ENCODE assay signal across 11 cellular contexts in genomic region chr20:61185841-61186601, GRCh38.
A peak's percentile ranks its signal among the peaks of the same experiment; 100 is the strongest.
DNase-seq lines count a peak whose midpoint lies in the region; ATAC-seq and TF ChIP-seq lines count a peak whose summit lies in the region.
"Had no signal": no experiment of that assay in that cellular context is flagged by ENCODE, and none has a peak within 500 bp of the region (broad histone marks: within the 10 kb centered on the region; RNA-seq: fewer than 3 reads in every experiment).

No MANE protein-coding gene starts in this region.

- H2AFZ ChIP-seq in neural progenitor cell (replicated peaks): no peak overlapping the region

- H3K36me3 Mint-ChIP-seq in neural progenitor cell: no peaks in the 10 kb centered on the region

- H3K9me3 ChIP-seq in lung (ENCODE audit: control insufficient read depth in 2 of 2, insufficient read depth in 1 of 2, low read length in 1 of 2): peaks cover 0 to 3% of the 10 kb centered on the region in 2 donors
- H3K9me3 ChIP-seq in neural progenitor cell (ENCODE audit: low read depth): no peaks in the 10 kb centered on the region
- H3K9me3 ChIP-seq: breast epithelium had no signal

- H3K9me3 Mint-ChIP-seq in neural progenitor cell: no peaks in the 10 kb centered on the region
- H3K9me3 Mint-ChIP-seq: CD4-positive, alpha-beta T cell; neural crest cell had no signal

- no peak overlapping the region for H3K4me3 ChIP-seq in lung
- H3K4me3 ChIP-seq in dorsolateral prefrontal cortex: no peak overlapping the region
- H3K4me3 ChIP-seq in neural progenitor cell: no peak overlapping the region
- H3K4me3 ChIP-seq: breast epithelium had no signal

- H3K27me3 Mint-ChIP-seq in neural progenitor cell (ENCODE audit: insufficient read depth, low read depth): no peaks in the 10 kb centered on the region
- H3K27me3 Mint-ChIP-seq: CD4-positive, alpha-beta T cell had no signal

- H3K27ac ChIP-seq in lung (ENCODE audit: low read depth in 1 of 2, low read length in 1 of 2): no peak overlapping the region
- H3K27ac ChIP-seq in dorsolateral prefrontal cortex: no peak overlapping the region
- no peak overlapping the region for H3K27ac ChIP-seq in neural progenitor cell

- TF ChIP-seq CTCF in lung (IDR thresholded peaks at IDR 0.05; ENCODE audit: control extremely low read depth, extremely low read depth): no peak
- no peak for TF ChIP-seq CTCF in dorsolateral prefrontal cortex (IDR thresholded peaks at IDR 0.05 in 54 of 56, conservative IDR thresholded peaks at IDR 0.05 in 2 of 56; ENCODE audit: low read depth in 1 of 56, partially characterized antibody in 56 of 56)
- no peak for TF ChIP-seq CTCF in neural progenitor cell (IDR thresholded peaks at IDR 0.05)

- H3K27ac Mint-ChIP-seq in neural progenitor cell: no peak overlapping the region
- H3K27ac Mint-ChIP-seq: CD4-positive, alpha-beta T cell had no signal

- WGBS in lung, 2 donors: 34 to 48% methylated on average over 12 of the region's 12 CpGs

- H3K4me1 Mint-ChIP-seq in neural progenitor cell: peaks cover 17% of the 10 kb centered on the region

- H3K4me1 ChIP-seq in lung (ENCODE audit: control insufficient read depth in 2 of 2, insufficient read depth in 2 of 2, low read length in 2 of 2) (no peaks in the 10 kb centered on the region), neural progenitor cell (no peaks in the 10 kb centered on the region)

- peak; percentile 27 for ATAC-seq in lung (ENCODE audit: insufficient read depth, low FRiP score)

- H3K9ac ChIP-seq in neural progenitor cell: no peak overlapping the region

- no peaks in the 10 kb centered on the region for H3K79me2 ChIP-seq in neural progenitor cell (ENCODE audit: low read depth)

- H4K20me1 ChIP-seq in neural progenitor cell (ENCODE audit: low read depth): no peaks in the 10 kb centered on the region

- DNase-seq in AG08396 (ENCODE audit: low spot score) (peak; percentile 85), cerebellar cortex (ENCODE audit: low spot score) (peak; percentile 61), lung (ENCODE audit: low spot score) (no peak), superior temporal gyrus (ENCODE audit: extremely low spot score) (no peak), dorsolateral prefrontal cortex (no peak), neural progenitor cell (ENCODE audit: low spot score) (no peak), SIG-M5 treated with dmso at 0.1 percent for 504 hours (lab: John Stamatoyannopoulos, UW; ENCODE audit: unreplicated experiment) (no peak)
- DNase-seq: CD4-positive, alpha-beta T cell had no signal

- intact Hi-C loops in dorsolateral prefrontal cortex (cut with DNase I): no loop called here

- H3F3A ChIP-seq in neural progenitor cell (ENCODE audit: low read depth): no peaks in the 10 kb centered on the region

- TF ChIP-seq RAD21 in Ishikawa (IDR thresholded peaks at IDR 0.05; ENCODE audit: low read depth): no peak

- no peak for TF ChIP-seq EP300 in Ishikawa (IDR thresholded peaks at IDR 0.05; ENCODE audit: borderline replicate concordance)

- H3K27me3 ChIP-seq in lung (ENCODE audit: control insufficient read depth, insufficient read depth): peaks cover 4% of the 10 kb centered on the region
- peaks cover 0 to 20% (median 2%) of the 10 kb centered on the region in 45 donors for H3K27me3 ChIP-seq in dorsolateral prefrontal cortex
- H3K27me3 ChIP-seq in neural progenitor cell: peaks cover 13% of the 10 kb centered on the region
- H3K27me3 ChIP-seq: breast epithelium had no signal

- H3K4me3 Mint-ChIP-seq in neural progenitor cell: no peak overlapping the region
- H3K4me3 Mint-ChIP-seq: CD4-positive, alpha-beta T cell; neural crest cell had no signal

- H3K4me2 ChIP-seq in neural progenitor cell: no peak overlapping the region

- H3K36me3 ChIP-seq in lung (ENCODE audit: control insufficient read depth in 2 of 2, insufficient read depth in 2 of 2, low read length in 2 of 2) (no peaks in the 10 kb centered on the region), neural progenitor cell (no peaks in the 10 kb centered on the region)
- H3K36me3 ChIP-seq: breast epithelium had no signal

TF ChIP-seq in Ishikawa, 13 proteins besides CTCF, POLR2A, EP300 and RAD21:
- TF ChIP-seq TCF12 (IDR thresholded peaks at IDR 0.05; ENCODE audit: low read depth) (no peak), TEAD4 (IDR thresholded peaks at IDR 0.05) (0 out of 2 replicates have a peak, but pooled peaks have one; percentile 11)

Comparison
In these comparisons a context has a peak if more than half of its experiments do, and no peak if none do; other contexts are left out.
1. DNase-seq: peak in AG08396 (single experiment) and cerebellar cortex (single experiment); none in lung (single experiment), superior temporal gyrus (single experiment), dorsolateral prefrontal cortex (0 of 10), neural progenitor cell (single experiment) and SIG-M5 treated with dmso at 0.1 percent for 504 hours (single experiment).